In genomic region chr1:18440385-18441226, GRCh38 we compare ENCODE assay signal across 34 cellular contexts. TPM values are rescaled to one million over a fixed set of nuclear protein-coding genes. Genes with fewer than 3 reads are reported as not detected.
A peak's percentile ranks its signal among the peaks of the same experiment; 100 is the strongest.
DNase-seq lines count a peak whose midpoint lies in the region; ATAC-seq, FAIRE-seq and TF ChIP-seq lines count a peak whose summit lies in the region.
"Had no signal": no experiment of that assay in that cellular context is flagged by ENCODE, and none has a peak within 500 bp of the region (broad histone marks: within the 10 kb centered on the region; RNA-seq: fewer than 3 reads in every experiment).

No MANE protein-coding gene starts in this region.

- H3K9me3 Mint-ChIP-seq in Calu3 (ENCODE audit: low read depth, unreplicated experiment): no peaks in the 10 kb centered on the region
- H3K9me3 Mint-ChIP-seq: immature natural killer cell; neural crest cell; stimulated activated effector memory CD8-positive, alpha-beta T cell treated with anti-CD3 and anti-CD28 coated beads, Interleukin-12 subunit alpha, Interleukin-12 subunit beta, amount 100 ng/mL, for 72 hours had no signal

- H3K36me3 Mint-ChIP-seq in Calu3 (ENCODE audit: insufficient read depth, unreplicated experiment): no peaks in the 10 kb centered on the region
- H3K36me3 Mint-ChIP-seq: CD8-positive, alpha-beta memory T cell; immature natural killer cell; stimulated activated effector memory CD8-positive, alpha-beta T cell treated with anti-CD3 and anti-CD28 coated beads, Interleukin-12 subunit alpha, Interleukin-12 subunit beta, amount 100 ng/mL, for 72 hours had no signal

- no peak overlapping the region for H3K4me3 ChIP-seq in bronchial epithelial cell (ENCODE audit: low read depth, low read length)
- H3K4me3 ChIP-seq in left lung: no peak overlapping the region
- H3K4me3 ChIP-seq in gastroesophageal sphincter: no peak overlapping the region
- H3K4me3 ChIP-seq: body of pancreas, dorsolateral prefrontal cortex, hepatocyte, ovary, SK-N-MC, suprapubic skin had no signal

- DNase-seq in Calu3: peak; percentile 54
- peak; percentile 74 to 95 for DNase-seq in NCI-H524 (lab: John Stamatoyannopoulos, UW)
- peak; percentile 6 for DNase-seq in bronchial epithelial cell (ENCODE audit: low read depth)
- no peak for DNase-seq in left lung
- no peak for DNase-seq in activated CD4-positive, alpha-beta T cell treated with anti-CD3 and anti-CD28 coated beads, Interleukin-2, amount 50 U/mL, for 48 hours
- DNase-seq in ACHN: no peak
- DNase-seq: activated CD4-positive, alpha-beta T cell treated with anti-CD3 and anti-CD28 coated beads, Interleukin-2, amount 50 U/mL, for 4 hours; activated naive CD4-positive, alpha-beta T cell; body of pancreas; CD8-positive, alpha-beta memory T cell; dorsolateral prefrontal cortex; EL; immature natural killer cell; KG1; MM.1S; NCI-H1417; NCI-H2029; NCI-H226; ovary had no signal

- H3K27ac Mint-ChIP-seq in Calu3 (ENCODE audit: unreplicated experiment): peak overlapping the region; percentile 12
- H3K27ac Mint-ChIP-seq: B cell; CD8-positive, alpha-beta memory T cell; immature natural killer cell; memory B cell; stimulated activated effector memory CD8-positive, alpha-beta T cell treated with anti-CD3 and anti-CD28 coated beads, Interleukin-12 subunit alpha, Interleukin-12 subunit beta, amount 100 ng/mL, for 72 hours had no signal

- CTCF ChIA-PET in Calu3 (lab: Charles Lee): interaction anchor here (0.6 kb wide), 1 partner anchor 756 kb away, joined by 3 read pairs; no protein-coding TSS in a partner anchor

- H3K27ac ChIP-seq in left lung (no peak overlapping the region), gastroesophageal sphincter (no peak overlapping the region)
- H3K27ac ChIP-seq: body of pancreas, dorsolateral prefrontal cortex, hepatocyte, ovary, SK-N-MC, suprapubic skin had no signal

- H3K4me1 ChIP-seq in left lung: no peaks in the 10 kb centered on the region
- H3K4me1 ChIP-seq in gastroesophageal sphincter: no peaks in the 10 kb centered on the region
- H3K4me1 ChIP-seq: body of pancreas had no signal

- H3K4me1 Mint-ChIP-seq in Calu3 (ENCODE audit: low read depth, unreplicated experiment): peaks cover 15% of the 10 kb centered on the region
- H3K4me1 Mint-ChIP-seq: B cell; CD8-positive, alpha-beta memory T cell; immature natural killer cell; memory B cell; stimulated activated effector memory CD8-positive, alpha-beta T cell treated with anti-CD3 and anti-CD28 coated beads, Interleukin-12 subunit alpha, Interleukin-12 subunit beta, amount 100 ng/mL, for 72 hours had no signal

- peak; percentile 16 for ATAC-seq in left lung
- ATAC-seq in gastroesophageal sphincter: no peak
- ATAC-seq: activated CD4-positive, CD25-positive, alpha-beta regulatory T cell treated with anti-CD3 and anti-CD28 coated beads, Interleukin-2, amount 50 U/mL, for 24 hours; body of pancreas; left lobe of liver; stimulated activated effector memory CD8-positive, alpha-beta T cell treated with anti-CD3 and anti-CD28 coated beads, Interleukin-12 subunit alpha, Interleukin-12 subunit beta, amount 100 ng/mL, for 72 hours had no signal

- 25 to 51% methylated on average over 4 to 5 of the region's 5 CpGs for WGBS in gastroesophageal sphincter (ENCODE audit: low coverage in 1 of 2), 2 donors

- no TSS peak for BruUV-seq in Calu3 (replicated peaks; lab: Mats Ljungman, UMichigan)

- in situ Hi-C loops in ACHN (cut with HindIII; ENCODE audit: low pct_ligation_motif_present, low pct_unique_long_range_greater_than_20kb, low sequenced_read_pairs): no loop called here

- H3K27me3 ChIP-seq in bronchial epithelial cell (ENCODE audit: control insufficient read depth, insufficient read depth, low read length) (no peaks in the 10 kb centered on the region), left lung (no peaks in the 10 kb centered on the region), gastroesophageal sphincter (peaks cover 68% of the 10 kb centered on the region)
- H3K27me3 ChIP-seq: body of pancreas, hepatocyte, ovary had no signal

- peaks cover 0 to 6% of the 10 kb centered on the region in 2 donors for H3K9me3 ChIP-seq in left lung
- peaks cover 0 to 20% (median 0%) of the 10 kb centered on the region in 3 donors for H3K9me3 ChIP-seq in gastroesophageal sphincter
- H3K9me3 ChIP-seq: body of pancreas, ovary, suprapubic skin had no signal

- peaks cover 2% of the 10 kb centered on the region for H3K27me3 Mint-ChIP-seq in Calu3 (ENCODE audit: unreplicated experiment)

- intact Hi-C loops in Calu3 (cut with micrococcal nuclease; ENCODE audit: unreplicated experiment): no loop called here
- intact Hi-C loops in left lung (cut with DNase I): no loop called here

- FAIRE-seq in bronchial epithelial cell (lab: Jason Lieb, UNC): no peak
- FAIRE-seq: GM18507 had no signal

- TF ChIP-seq POLR2A in gastroesophageal sphincter (IDR thresholded peaks at IDR 0.05): no peak

- no peak for TF ChIP-seq CTCF in Calu3 (IDR thresholded peaks at IDR 0.05; ENCODE audit: unreplicated experiment)
- TF ChIP-seq CTCF in bronchial epithelial cell (IDR thresholded peaks at IDR 0.05; ENCODE audit: insufficient read depth, low read length, severe bottlenecking): no peak
- TF ChIP-seq CTCF in left lung (IDR thresholded peaks at IDR 0.05): no peak
- no peak for TF ChIP-seq CTCF in gastroesophageal sphincter (IDR thresholded peaks at IDR 0.05)

- TF ChIP-seq EP300 in gastroesophageal sphincter (IDR thresholded peaks at IDR 0.05): no peak

- H3K36me3 ChIP-seq in bronchial epithelial cell (ENCODE audit: control insufficient read depth, insufficient read depth, low read length) (no peaks in the 10 kb centered on the region), left lung (no peaks in the 10 kb centered on the region), gastroesophageal sphincter (no peaks in the 10 kb centered on the region)
- H3K36me3 ChIP-seq: ovary, suprapubic skin had no signal

- H3K4me3 Mint-ChIP-seq in Calu3 (ENCODE audit: low read depth, unreplicated experiment): no peak overlapping the region
- H3K4me3 Mint-ChIP-seq: B cell; CD8-positive, alpha-beta memory T cell; immature natural killer cell; memory B cell; neural crest cell; stimulated activated effector memory CD8-positive, alpha-beta T cell treated with anti-CD3 and anti-CD28 coated beads, Interleukin-12 subunit alpha, Interleukin-12 subunit beta, amount 100 ng/mL, for 72 hours had no signal

RNA-seq across cellular contexts. Expression of gene KLHDC7A, which starts 40.1 kb away (rescaled TPM):
- total RNA-seq in Calu3 (2022) (14.3 and 14.4 TPM in 2 replicates), bronchial epithelial cell (under 0.01 and 0.51 TPM in 2 replicates), left lung (1 to 10 TPM; 1.7 to 6.1 TPM), gastroesophageal sphincter (under 1 TPM in 1 of 4 donors, not detected in 3; 0.22 TPM)
- total RNA-seq: B cell; CD8-positive, alpha-beta memory T cell; cerebellum; fibroblast of lung; neural crest cell; skeletal muscle tissue; T-helper 1 cell treated with Interleukin-12 subunit alpha and Interleukin-12 subunit beta and Interleukin-4 antibody, amounts not matched to agents 30 ng/mL and 1 ng/mL, for 36 hours had no signal

Comparison
In these comparisons a context has a peak if more than half of its experiments do, and no peak if none do; other contexts are left out.
1. DNase-seq: peak in Calu3 (single experiment), NCI-H524 (2 of 2) and bronchial epithelial cell (single experiment); none in left lung (0 of 2), activated CD4-positive, alpha-beta T cell treated with anti-CD3 and anti-CD28 coated beads, Interleukin-2, amount 50 U/mL, for 48 hours (0 of 2) and ACHN (single experiment).